Comparison of ENCODE assay signal across 19 cellular contexts in the genomic region with DNA sequence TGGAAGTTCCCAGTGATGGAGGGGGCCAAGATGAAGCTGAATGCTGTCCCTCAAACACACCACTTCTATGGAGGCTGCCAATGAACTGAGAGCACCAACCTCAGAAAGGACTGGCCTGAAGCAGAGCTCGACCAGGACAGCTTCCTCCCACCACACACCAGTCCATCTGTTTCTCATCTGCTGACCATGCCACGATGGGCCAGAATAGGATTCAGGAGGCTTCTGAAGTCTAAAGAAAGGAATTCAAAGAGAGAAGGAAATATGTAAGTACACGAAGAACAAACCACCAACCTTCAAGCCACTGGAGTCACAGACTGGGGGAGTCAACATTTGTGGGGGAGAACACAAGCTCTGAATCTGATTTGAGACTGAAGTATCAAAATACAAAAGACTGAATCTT.
DNase-seq lines count a peak whose midpoint lies in the region; ATAC-seq and TF ChIP-seq lines count a peak whose summit lies in the region.
"Had no signal": no experiment of that assay in that cellular context is flagged by ENCODE, and none has a peak within 500 bp of the region (broad histone marks: within the 10 kb centered on the region; RNA-seq: fewer than 3 reads in every experiment).

No MANE protein-coding gene starts in this region.

- intact Hi-C loops in right cardiac atrium (cut with DNase I) (no loop called here), left cardiac atrium (cut with DNase I) (no loop called here), PC-9 (cut with micrococcal nuclease; ENCODE audit: unreplicated experiment) (no loop called here)

- CTCF ChIA-PET in PC-9 (lab: Charles Lee), result no interaction called here

- H3K4me2 ChIP-seq in PC-9, result no peak overlapping the region
- H3K4me2 ChIP-seq: GM23338 had no signal

- no peaks in the 10 kb centered on the region for H3K36me3 ChIP-seq in PC-9 (ENCODE audit: low read depth)

- TF ChIP-seq CTCF in PC-9 (conservative IDR thresholded peaks at IDR 0.05), result no peak
- TF ChIP-seq CTCF in foreskin fibroblast (IDR thresholded peaks at IDR 0.05; ENCODE audit: low read depth, low read length), result no peak

- ATAC-seq in right cardiac atrium, result no peak
- no peak for ATAC-seq in left cardiac atrium
- no peak for ATAC-seq in HG03565 (IDR thresholded peaks at IDR 0.05; ENCODE audit: unreplicated experiment)
- no peak for ATAC-seq in GM21786 (IDR thresholded peaks at IDR 0.05; ENCODE audit: unreplicated experiment)
- ATAC-seq: GM23338, K562 had no signal

- BruUV-seq in PC-9 (replicated peaks; lab: Mats Ljungman, UMichigan), result no TSS peak

- no peaks in the 10 kb centered on the region for H3K27me3 ChIP-seq in right cardiac atrium (ENCODE audit: control insufficient read depth, insufficient read depth)
- H3K27me3 ChIP-seq in PC-9 (ENCODE audit: insufficient read depth, low read depth), result no peaks in the 10 kb centered on the region

- POLR2A ChIA-PET in PC-9 (lab: Charles Lee; ENCODE audit: unreplicated experiment), result no interaction called here

- H3F3A ChIP-seq in PC-9 (ENCODE audit: insufficient read depth, low read depth), result no peaks in the 10 kb centered on the region

- no peaks in the 10 kb centered on the region for H4K20me1 ChIP-seq in PC-9 (ENCODE audit: insufficient read depth)

- H3K9me3 ChIP-seq in right cardiac atrium (ENCODE audit: control insufficient read depth, low read length) (no peaks in the 10 kb centered on the region), PC-9 (ENCODE audit: insufficient read depth, low read depth) (no peaks in the 10 kb centered on the region; the same call in 1 of the 2 replicates)

- H3K4me1 ChIP-seq in right cardiac atrium (ENCODE audit: control insufficient read depth, insufficient read depth, low read length), result no peaks in the 10 kb centered on the region
- no peaks in the 10 kb centered on the region for H3K4me1 ChIP-seq in PC-9 (replicated peaks; ENCODE audit: insufficient read depth)

- H3K27ac ChIP-seq in right cardiac atrium (ENCODE audit: low read length) (peak overlapping the region; percentile 17), PC-9 (no peak overlapping the region)
- H3K27ac ChIP-seq: C4-2B had no signal

- H2AFZ ChIP-seq in PC-9, result 0 out of 2 replicates have a peak overlapping the region, but pooled peaks have one; percentile 27
- H2AFZ ChIP-seq: GM23338 had no signal

- H3K79me2 ChIP-seq in PC-9 (ENCODE audit: low read depth), result no peaks in the 10 kb centered on the region

- no peaks in the 10 kb centered on the region for H3K9me2 ChIP-seq in PC-9 (ENCODE audit: insufficient read depth)

- WGBS in right cardiac atrium, result 66% methylated on average over 3 of the region's 3 CpGs

- H3K4me3 ChIP-seq in right cardiac atrium (ENCODE audit: low read length) (no peak overlapping the region), PC-9 (no peak overlapping the region), foreskin fibroblast (ENCODE audit: low read depth in 1 of 2, low read length in 2 of 2) (no peak overlapping the region)
- H3K4me3 ChIP-seq: GM23338, K562 had no signal

- no peak for DNase-seq in right cardiac atrium
- DNase-seq in left cardiac atrium, result no peak
- DNase-seq in PC-9, result no peak
- peak; percentile 40 to 77 for DNase-seq in foreskin fibroblast
- DNase-seq in NCI-H1092 (lab: John Stamatoyannopoulos, UW), result no peak
- no peak for DNase-seq in stimulated activated CD4-positive, alpha-beta T cell treated with anti-CD3 and anti-CD28 coated beads, Interleukin-4, amount 100 ng/mL, for 24 hours
- DNase-seq: AML-193; DMS79; HCEC 1CT; NCI-H1694 treated with DMSO at 0.1 percent for 48 hours; NCI-H510A; NCI-H748 treated with DMSO at 0.1 percent for 48 hours; NK-92 treated with Interleukin-12 subunit alpha and Interleukin-12 subunit beta, amount 100 ng/mL, for 24 hours; RPMI8226 had no signal

Comparison
In these comparisons a context has a peak if more than half of its experiments do, and no peak if none do; other contexts are left out.
1. DNase-seq: peak in foreskin fibroblast (2 of 2); none in right cardiac atrium (0 of 3), left cardiac atrium (single experiment), PC-9 (0 of 2), NCI-H1092 (single experiment) and stimulated activated CD4-positive, alpha-beta T cell treated with anti-CD3 and anti-CD28 coated beads, Interleukin-4, amount 100 ng/mL, for 24 hours (single experiment).